ENCODE assay signal across 18 cellular contexts in the genomic region with DNA sequence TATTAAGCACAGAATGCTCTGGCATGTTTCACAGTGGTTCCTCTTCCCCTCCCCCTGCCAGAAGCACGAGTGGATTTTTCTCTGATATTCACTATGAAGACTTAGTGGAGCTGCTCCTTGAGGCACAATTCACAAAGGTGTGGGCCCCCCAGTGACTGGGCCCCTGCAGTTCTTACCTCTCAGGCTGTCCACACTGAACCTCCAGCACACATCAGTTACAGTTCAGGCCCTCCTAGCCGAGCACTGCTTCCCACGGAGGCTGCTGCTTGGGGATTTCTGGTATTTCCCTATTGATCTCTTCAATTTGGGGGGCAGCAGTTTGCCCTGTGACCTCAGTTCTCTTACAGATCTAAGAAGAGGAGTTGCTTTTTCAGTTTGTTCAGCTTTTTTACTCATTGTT.
"Had no signal": no experiment of that assay in that cellular context is flagged by ENCODE, and none has a peak within 500 bp of the region (broad histone marks: within the 10 kb centered on the region; RNA-seq: fewer than 3 reads in every experiment).

No MANE protein-coding gene starts in this region.

- H3K27ac Mint-ChIP-seq: activated naive CD4-positive, alpha-beta T cell treated with anti-CD3 and anti-CD28 coated beads, Interleukin-2, amount 50 U/mL, for 72 hours; memory B cell; neural progenitor cell had no signal

- ATAC-seq: activated naive CD4-positive, alpha-beta T cell treated with anti-CD3 and anti-CD28 coated beads, Interleukin-2, amount 50 U/mL, for 72 hours; naive thymus-derived CD4-positive, alpha-beta T cell; SK-N-SH treated with all-trans-retinoic acid at 6 μM for 48 hours; stimulated activated naive CD8-positive, alpha-beta T cell treated with anti-CD3 and anti-CD28 coated beads, Interleukin-15, Interleukin-2, amounts not matched to agents 100 U/mL and 50 U/mL, for 24 hours had no signal

- H3K36me3 Mint-ChIP-seq: activated naive CD4-positive, alpha-beta T cell treated with anti-CD3 and anti-CD28 coated beads, Interleukin-2, amount 50 U/mL, for 72 hours; memory B cell; neural progenitor cell had no signal

- H3K4me1 Mint-ChIP-seq: memory B cell had no signal

- H3K27me3 Mint-ChIP-seq: brain had no signal

- H3K9me3 Mint-ChIP-seq: activated naive CD4-positive, alpha-beta T cell treated with anti-CD3 and anti-CD28 coated beads, Interleukin-2, amount 50 U/mL, for 72 hours; memory B cell had no signal

- DNase-seq: activated CD4-positive, alpha-beta T cell treated with anti-CD3 and anti-CD28 coated beads for 4 hours; activated CD4-positive, alpha-beta T cell treated with anti-CD3 and anti-CD28 coated beads, Interleukin-2, amount 50 U/mL, for 48 hours; dermis blood vessel endothelial cell; effector memory CD4-positive, alpha-beta T cell; foreskin melanocyte; glutamatergic neuron; hippocampal formation; stimulated activated CD4-positive, alpha-beta T cell treated with anti-CD3 and anti-CD28 coated beads, Interleukin-4, amount 100 ng/mL, for 4 hours; stimulated activated naive CD8-positive, alpha-beta T cell treated with anti-CD3 and anti-CD28 coated beads, Interleukin-15, Interleukin-2, amounts not matched to agents 100 U/mL and 50 U/mL, for 24 hours; substantia nigra; T-helper 1 cell; thyroid gland had no signal

- H3K4me3 Mint-ChIP-seq: brain, memory B cell, neural progenitor cell had no signal
